ENCODE assay signal across 8 cellular contexts in the genomic region with DNA sequence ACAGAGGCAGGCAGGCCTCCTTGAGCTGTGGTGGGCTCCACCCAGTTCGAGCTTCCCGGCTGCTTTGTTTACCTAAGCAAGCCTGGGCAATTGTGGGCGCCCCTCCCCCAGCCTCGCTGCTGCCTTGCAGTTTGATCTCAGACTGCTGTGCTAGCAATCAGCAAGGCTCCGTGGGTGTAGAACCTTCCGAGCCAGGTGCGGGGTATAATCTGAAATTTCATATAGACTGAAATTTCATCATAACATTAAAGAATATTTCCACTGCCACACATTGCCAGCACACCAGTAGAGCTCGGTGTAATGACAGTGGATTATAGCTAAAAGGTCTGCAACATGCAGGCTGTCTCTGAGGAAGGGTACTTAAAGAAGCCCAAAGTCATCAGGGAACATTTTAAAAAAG.
DNase-seq lines count a peak whose midpoint lies in the region; TF ChIP-seq lines count a peak whose summit lies in the region.
"Not testable (repeated sequence)": the region's sequence is repeated elsewhere in the genome, so short reads cannot be mapped to it uniquely, and the experiment has no call there.

No MANE protein-coding gene starts in this region.

- WGBS in H9 (ENCODE audit: extremely low coverage, insufficient read length, low lambda C conversion rate), result no CpG with 5 or more reads among the region's 8 CpGs
- no CpG with 5 or more reads among the region's 8 CpGs for WGBS in mesendoderm (ENCODE audit: extremely low coverage, insufficient coverage, low lambda C conversion rate)

- H3K4me1 Mint-ChIP-seq in H9, result peaks cover 13 to 15% of the 10 kb centered on the region in 2 experiments
- not testable (repeated sequence) for H3K4me1 Mint-ChIP-seq in glutamatergic neuron (ENCODE audit: low read depth, unreplicated experiment)

- H2AFZ ChIP-seq in ACC112 (ENCODE audit: low read length, unreplicated experiment) (peak overlapping the region; percentile 61), parathyroid adenoma (peak overlapping the region; percentile 13)
- H2AFZ ChIP-seq in H9 (ENCODE audit: low read length), result not testable (repeated sequence)

- H3K27me3 Mint-ChIP-seq in H9 (ENCODE audit: low read depth); glutamatergic neuron (ENCODE audit: unreplicated experiment): not testable (repeated sequence)

- H2BK20ac ChIP-seq in H9 (ENCODE audit: low read depth, low read length, poor library complexity, severe bottlenecking), result not testable (repeated sequence)

- intact Hi-C loops in colonic mucosa (cut with DNase I), result not testable (repeated sequence)

- H2BK120ac ChIP-seq in H9 (ENCODE audit: low read depth, low read length, poor library complexity, severe bottlenecking); mesendoderm (ENCODE audit: low read depth, low read length): not testable (repeated sequence)

- not testable (repeated sequence) for H3K23ac ChIP-seq in H9 (ENCODE audit: insufficient read length, low read depth, low read length); mesendoderm (ENCODE audit: low read length)

- H3K36me3 ChIP-seq in ACC112 (ENCODE audit: insufficient read depth, low read length); colonic mucosa; mesendoderm (ENCODE audit: control insufficient read depth, insufficient read depth, low read length); parathyroid adenoma (ENCODE audit: control insufficient read depth, insufficient read depth, low read length): not testable (repeated sequence)

- H3T11ph ChIP-seq in H9 (ENCODE audit: low read length), result not testable (repeated sequence)

- not testable (repeated sequence) for H3K79me1 ChIP-seq in H9 (ENCODE audit: insufficient read depth, low read depth, low read length, poor library complexity, severe bottlenecking); mesendoderm (ENCODE audit: low read length)

- H2BK5ac ChIP-seq in H9 (ENCODE audit: insufficient read length, low read length); mesendoderm (ENCODE audit: low read length): not testable (repeated sequence)

- H3K4me3 Mint-ChIP-seq in H9, result peak overlapping the region; percentile 36 to 46; a peak in 4 of 5 replicates
- not testable (repeated sequence) for H3K4me3 Mint-ChIP-seq in glutamatergic neuron (ENCODE audit: unreplicated experiment)

- H4K8ac ChIP-seq in H9 (replicated peaks; ENCODE audit: insufficient read length, low read depth, low read length); mesendoderm (ENCODE audit: low read depth, low read length): not testable (repeated sequence)

- not testable (repeated sequence) for TF ChIP-seq CTCF in H9 (conservative IDR thresholded peaks at IDR 0.05); colonic mucosa (IDR thresholded peaks at IDR 0.05); glutamatergic neuron (IDR thresholded peaks at IDR 0.05; ENCODE audit: partially characterized antibody, unreplicated experiment); parathyroid adenoma (IDR thresholded peaks at IDR 0.05)

- H4K20me1 ChIP-seq in H9 (ENCODE audit: control insufficient read depth, insufficient read depth, insufficient read length), result not testable (repeated sequence)

- not testable (repeated sequence) for H3K79me2 ChIP-seq in ACC112 (ENCODE audit: control insufficient read depth, insufficient read depth, low read length, unreplicated experiment); H9 (ENCODE audit: insufficient read depth, low read length); mesendoderm (ENCODE audit: control insufficient read depth, insufficient read depth, low read length); parathyroid adenoma

- peak overlapping the region; percentile 38 for H3K4me2 ChIP-seq in H9 (ENCODE audit: insufficient read depth, insufficient read length, low read length)
- H3K4me2 ChIP-seq in mesendoderm (ENCODE audit: low read length), result peak overlapping the region; percentile 33
- not testable (repeated sequence) for H3K4me2 ChIP-seq in parathyroid adenoma (ENCODE audit: low read length)

- H2BK15ac ChIP-seq in H9 (ENCODE audit: low read depth, low read length); mesendoderm (replicated peaks; ENCODE audit: low read depth): not testable (repeated sequence)

- H3K9ac ChIP-seq in H9 (ENCODE audit: extremely low read depth, insufficient read length, low read length); colonic mucosa (ENCODE audit: low read depth in 2 of 2, low read length in 2 of 2); parathyroid adenoma: not testable (repeated sequence)
- H3K9ac ChIP-seq in mesendoderm (ENCODE audit: low read length), result peak overlapping the region; percentile 43

- H4K91ac ChIP-seq in H9 (ENCODE audit: insufficient read length, low read depth, low read length), result not testable (repeated sequence)

- not testable (repeated sequence) for H3K36me3 Mint-ChIP-seq in H9 (ENCODE audit: insufficient read depth in 1 of 3, low read depth in 3 of 3); glutamatergic neuron (ENCODE audit: unreplicated experiment)

- H4K5ac ChIP-seq in H9 (ENCODE audit: insufficient read length, low read depth, low read length); mesendoderm (ENCODE audit: low read length): not testable (repeated sequence)

- H3K23me2 ChIP-seq in H9 (ENCODE audit: insufficient read length, low read depth, low read length, poor library complexity, severe bottlenecking), result not testable (repeated sequence)

- DNase-seq in H9 (peak; percentile 29), NCI-H1105 treated with DMSO at 0.1 percent for 48 hours (lab: John Stamatoyannopoulos, UW) (peak; percentile 50), RPMI8226 (peak; percentile 55), colonic mucosa (peak; percentile 48), glutamatergic neuron (peak; percentile 20), mesendoderm (peak; percentile 37)

- H3K4me1 ChIP-seq in ACC112 (ENCODE audit: control insufficient read depth, insufficient read depth, low read length, unreplicated experiment); H9 (ENCODE audit: insufficient read depth, low read length); colonic mucosa; mesendoderm (ENCODE audit: control insufficient read depth, low read depth, low read length); parathyroid adenoma: not testable (repeated sequence)

- H3K9me3 Mint-ChIP-seq in H9; glutamatergic neuron (ENCODE audit: unreplicated experiment): not testable (repeated sequence)

- not testable (repeated sequence) for H3K14ac ChIP-seq in H9 (ENCODE audit: insufficient read depth, low read length)

- not testable (repeated sequence) for H2AK5ac ChIP-seq in H9 (ENCODE audit: insufficient read length, low read length); mesendoderm (ENCODE audit: low read length)

- H3K4ac ChIP-seq in H9 (ENCODE audit: low read depth, low read length), result not testable (repeated sequence)
- peak overlapping the region; percentile 4 for H3K4ac ChIP-seq in mesendoderm (ENCODE audit: low read depth, low read length)

- not testable (repeated sequence) for H3K18ac ChIP-seq in H9 (ENCODE audit: insufficient read length, low read depth, low read length)
- H3K18ac ChIP-seq in mesendoderm (ENCODE audit: low read length), result peak overlapping the region; percentile 68

- not testable (repeated sequence) for H3K27ac Mint-ChIP-seq in H9; glutamatergic neuron (ENCODE audit: unreplicated experiment)

- H3K56ac ChIP-seq in H9 (ENCODE audit: insufficient read length, low read depth, low read length), result not testable (repeated sequence)
- peak overlapping the region; percentile 73 for H3K56ac ChIP-seq in mesendoderm (ENCODE audit: low read length)

- not testable (repeated sequence) for H3K27ac ChIP-seq in ACC112 (ENCODE audit: low read depth, low read length); H9 (ENCODE audit: insufficient read length, low read depth, low read length); colonic mucosa; mesendoderm (ENCODE audit: low read depth, low read length); parathyroid adenoma

- H3K4me3 ChIP-seq in ACC112 (ENCODE audit: low read depth, low read length), result 0 out of 2 replicates have a peak overlapping the region, but pooled peaks have one; percentile 18
- H3K4me3 ChIP-seq in colonic mucosa; mesendoderm (ENCODE audit: low read length); parathyroid adenoma (ENCODE audit: low read depth, low read length): not testable (repeated sequence)

- H3K27me3 ChIP-seq in ACC112 (ENCODE audit: insufficient read depth, low read length); H9 (ENCODE audit: insufficient read depth, low read length); colonic mucosa; mesendoderm (ENCODE audit: insufficient read depth, low read length, poor library complexity); parathyroid adenoma (ENCODE audit: control insufficient read depth, insufficient read depth, low read length): not testable (repeated sequence)

- not testable (repeated sequence) for H2BK12ac ChIP-seq in H9 (ENCODE audit: insufficient read length, low read depth, low read length)

- H3K9me3 ChIP-seq in H9 (ENCODE audit: control insufficient read depth, low read depth, low read length); colonic mucosa; parathyroid adenoma (ENCODE audit: control insufficient read depth, low read length): not testable (repeated sequence)
